8 cellular contexts compared by ENCODE assay signal in the genomic region with DNA sequence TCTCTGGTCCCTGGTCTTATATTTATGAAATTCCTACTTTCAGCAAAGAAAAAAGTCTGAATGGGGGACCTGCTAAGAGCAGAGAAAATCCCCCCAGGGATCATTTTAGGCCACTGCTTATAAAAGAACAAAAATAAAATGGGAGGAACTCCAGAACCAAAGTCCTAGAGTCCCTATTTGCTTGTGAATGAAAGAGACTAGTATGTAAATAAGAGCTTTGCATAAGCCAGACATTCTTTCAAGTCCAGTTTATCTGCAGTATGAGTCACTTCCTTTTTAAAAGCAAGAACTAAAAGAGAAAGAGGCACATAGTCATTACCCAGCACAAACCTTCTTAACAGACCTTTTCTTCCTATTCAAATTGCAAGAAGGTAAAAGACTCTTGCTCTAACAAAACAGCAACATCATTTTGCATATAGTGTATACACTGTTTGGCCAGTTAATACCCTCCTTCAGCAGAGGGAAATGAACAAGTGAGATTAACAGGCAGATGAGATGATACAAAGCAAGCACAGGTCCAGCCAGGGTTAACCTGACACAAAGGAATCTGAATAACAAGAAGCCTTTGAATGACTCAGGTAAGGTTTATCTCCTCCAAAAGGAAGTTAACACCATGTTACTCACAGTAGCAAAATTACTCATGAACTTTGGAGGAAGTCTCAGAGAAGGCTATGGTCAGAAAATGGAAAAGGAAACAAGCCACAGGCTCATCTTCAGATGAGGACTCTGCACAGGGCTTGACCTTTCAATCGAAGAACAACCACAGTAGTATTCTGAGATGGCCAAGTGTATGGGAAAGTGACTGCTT.
DNase-seq lines count a peak whose midpoint lies in the region; ATAC-seq and TF ChIP-seq lines count a peak whose summit lies in the region.

No MANE protein-coding gene starts in this region.

- H3K4me1 Mint-ChIP-seq in effector memory CD8-positive, alpha-beta T cell (ENCODE audit: low read depth in 2 of 2): peaks cover 9 to 13% of the 10 kb centered on the region in 2 donors
- H3K4me1 Mint-ChIP-seq in naive B cell: peaks cover 3 to 8% (median 6%) of the 10 kb centered on the region in 3 donors

- no peaks in the 10 kb centered on the region for H3K36me3 Mint-ChIP-seq in effector memory CD8-positive, alpha-beta T cell (ENCODE audit: insufficient read depth)
- no peaks in the 10 kb centered on the region for H3K36me3 Mint-ChIP-seq in naive B cell

- no peaks in the 10 kb centered on the region for H3K27me3 Mint-ChIP-seq in effector memory CD8-positive, alpha-beta T cell
- no peaks in the 10 kb centered on the region for H3K27me3 Mint-ChIP-seq in naive B cell

- H3K27ac ChIP-seq in RWPE1 (no peak overlapping the region), uterus (peak overlapping the region in 1 of 2 donors; percentile 16)

- peak overlapping the region; percentile 48 to 60 for H3K4me3 Mint-ChIP-seq in effector memory CD8-positive, alpha-beta T cell
- no peak overlapping the region for H3K4me3 Mint-ChIP-seq in naive B cell

- no peaks in the 10 kb centered on the region for H3K27me3 ChIP-seq in uterus

- POLR2A ChIA-PET in RWPE1 (lab: Yijun Ruan, JAX; ENCODE audit: low non-redundant PET): no interaction called here

- no peaks in the 10 kb centered on the region for H3K9me3 ChIP-seq in uterus

- DNase-seq in Caki2 (ENCODE audit: low read depth) (peak; percentile 78), RWPE1 (ENCODE audit: low spot score) (peak; percentile 61), naive B cell (no peak), uterus (no peak), activated gamma-delta T cell treated with Interleukin-2 at 50 U/mL for 16 hours (no peak)
- DNase-seq in effector memory CD8-positive, alpha-beta T cell: no peak

- H3K4me3 ChIP-seq in uterus: no peak overlapping the region

- TF ChIP-seq CTCF in RWPE1 (conservative IDR thresholded peaks at IDR 0.05; ENCODE audit: low read depth) (no peak), uterus (IDR thresholded peaks at IDR 0.05) (no peak)

- intact Hi-C loops in uterus (cut with DNase I; ENCODE audit: low total_unique reads): no loop called here

- no peaks in the 10 kb centered on the region for H3K36me3 ChIP-seq in uterus

- ATAC-seq in GM19372 (IDR thresholded peaks at IDR 0.05; ENCODE audit: low read depth, unreplicated experiment) (peak; percentile 88), HG03342 (IDR thresholded peaks at IDR 0.05; ENCODE audit: unreplicated experiment) (peak; percentile 94), naive B cell (ENCODE audit: low read depth in 2 of 2) (peak; percentile 50 to 61)
- ATAC-seq in effector memory CD8-positive, alpha-beta T cell (replicated peaks): peak; percentile 96

- CTCF ChIA-PET in RWPE1 (lab: Yijun Ruan, JAX): interaction anchor here (0.7 kb wide), 1 partner anchor 127 kb away, joined by 3 read pairs; no protein-coding TSS in a partner anchor

- in situ Hi-C loops in Caki2 (cut with HindIII; ENCODE audit: low pct_unique_long_range_greater_than_20kb, low sequenced_read_pairs): no loop called here

- H3K27ac Mint-ChIP-seq in effector memory CD8-positive, alpha-beta T cell: peak overlapping the region; percentile 89 to 95
- H3K27ac Mint-ChIP-seq in naive B cell: peak overlapping the region in 2 of 6 donors; percentile 5 to 23

- no peaks in the 10 kb centered on the region for H3K9me3 Mint-ChIP-seq in effector memory CD8-positive, alpha-beta T cell
- H3K9me3 Mint-ChIP-seq in naive B cell: no peaks in the 10 kb centered on the region

- no peaks in the 10 kb centered on the region for H3K4me1 ChIP-seq in uterus

- TF ChIP-seq POLR2A in uterus (IDR thresholded peaks at IDR 0.05): no peak

Comparison
In these comparisons a context has a peak if more than half of its experiments do, and no peak if none do; other contexts are left out.
1. DNase-seq: peak in Caki2 (single experiment) and RWPE1 (single experiment); none in effector memory CD8-positive, alpha-beta T cell (0 of 3), naive B cell (single experiment), uterus (0 of 2) and activated gamma-delta T cell treated with Interleukin-2 at 50 U/mL for 16 hours (single experiment).
2. H3K4me3 Mint-ChIP-seq: peak in effector memory CD8-positive, alpha-beta T cell (2 of 2); none in naive B cell (0 of 8).
3. Peak in every context shown above with its lines, with median percentiles within 50 percentile points of each other: ATAC-seq.